ENCODE assay signal across 8 cellular contexts in the genomic region with DNA sequence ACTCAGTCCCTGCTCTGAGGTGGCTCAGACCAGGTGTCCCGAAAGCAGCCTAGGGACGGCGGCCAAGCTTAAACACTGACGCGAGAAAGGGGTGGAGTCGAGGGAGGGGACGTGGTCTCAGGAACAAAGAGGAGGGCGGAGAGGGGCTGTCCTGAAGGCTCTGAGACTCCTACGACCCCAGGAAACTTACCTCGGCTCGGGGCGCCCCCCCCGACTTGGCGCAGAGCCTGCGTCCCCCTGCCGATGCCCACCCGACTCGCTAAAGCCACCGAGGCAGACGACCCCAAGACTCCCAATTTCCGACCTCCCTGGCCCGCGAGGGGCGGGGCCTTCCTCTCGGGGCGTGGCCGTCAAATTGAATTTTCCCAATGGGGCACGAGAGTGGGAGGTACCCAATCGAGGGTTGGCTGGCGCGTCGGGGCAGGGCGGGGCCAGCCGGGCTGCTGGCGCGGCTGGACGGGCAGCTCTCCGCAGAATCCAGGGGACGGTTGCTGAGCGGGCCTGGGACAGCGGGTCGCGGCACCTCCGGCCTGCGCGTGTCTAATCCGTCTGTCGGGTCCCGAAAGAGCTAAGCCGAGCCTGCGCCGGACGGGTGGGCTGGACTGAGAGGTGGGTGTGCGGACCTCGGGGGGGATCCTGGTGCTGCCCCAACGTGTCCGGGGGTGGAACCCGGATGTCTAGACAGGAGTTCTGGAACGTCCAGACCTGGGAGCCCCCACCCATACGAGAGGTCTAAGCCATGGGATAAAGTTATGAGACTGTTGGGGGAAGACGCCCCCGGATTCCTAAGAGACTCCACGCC. TPM values are rescaled to one million over a fixed set of nuclear protein-coding genes. Genes with fewer than 3 reads are reported as not detected.
DNase-seq lines count a peak whose midpoint lies in the region; ATAC-seq and TF ChIP-seq lines count a peak whose summit lies in the region.

A gene (plus strand): TSS at position 471 of the 802 bp plus-strand sequence. CDS start 1,941 bp downstream, outside the sequence.

- peaks cover 43% of the 10 kb centered on the region for H3K36me3 Mint-ChIP-seq in Calu3 (ENCODE audit: insufficient read depth, unreplicated experiment)
- peaks cover 9% of the 10 kb centered on the region for H3K36me3 Mint-ChIP-seq in activated T-cell treated with anti-CD3 and anti-CD28 coated beads, Interleukin-2, amount 50 U/mL, for 24 hours (ENCODE audit: low read depth)

- no peaks in the 10 kb centered on the region for H3K9me2 ChIP-seq in PC-3 (replicated peaks; ENCODE audit: low read length)

- ATAC-seq in GM21423 (IDR thresholded peaks at IDR 0.05; ENCODE audit: unreplicated experiment) (peak; percentile 54), PC-3 (peak; percentile 77)

- no peaks in the 10 kb centered on the region for H3K27me3 ChIP-seq in HUES64 (ENCODE audit: insufficient read depth, low read length)
- H3K27me3 ChIP-seq in PC-3 (ENCODE audit: low read length), result no peaks in the 10 kb centered on the region
- no peaks in the 10 kb centered on the region for H3K27me3 ChIP-seq in muscle layer of colon (ENCODE audit: control insufficient read depth in 1 of 2, insufficient read depth in 2 of 2, low read length in 2 of 2)

- H3K9me3 ChIP-seq in HUES64 (ENCODE audit: insufficient read depth, low read depth, low read length), result no peaks in the 10 kb centered on the region
- H3K9me3 ChIP-seq in PC-3 (ENCODE audit: low read length), result no peaks in the 10 kb centered on the region
- H3K9me3 ChIP-seq in muscle layer of colon (ENCODE audit: low read length), result no peaks in the 10 kb centered on the region

- H3K79me2 ChIP-seq in PC-3 (ENCODE audit: low read length), result peaks cover 49% of the 10 kb centered on the region

- POLR2A ChIA-PET in PC-3 (lab: Charles Lee; ENCODE audit: unreplicated experiment), result interaction anchor here (0.6 to 1.0 kb wide), 4 partner anchors 19 to 380 kb away, joined by 6 to 8 read pairs (median 7); a partner anchor contains a TSS

- H4K20me1 ChIP-seq in PC-3 (ENCODE audit: low read length), result peaks cover 12% of the 10 kb centered on the region; the same call in 1 of the 2 replicates

- no peak for TF ChIP-seq CTCF in Calu3 (IDR thresholded peaks at IDR 0.05; ENCODE audit: unreplicated experiment)
- no peak for TF ChIP-seq CTCF in PC-3 (conservative IDR thresholded peaks at IDR 0.05; ENCODE audit: low read depth, low read length)

- peak within 1 kb of the TSS; percentile 95 for H3K4me2 ChIP-seq in PC-3 (ENCODE audit: low read length)

- peaks cover 28% of the 10 kb centered on the region for H3K4me1 Mint-ChIP-seq in Calu3 (ENCODE audit: low read depth, unreplicated experiment)
- peaks cover 41% of the 10 kb centered on the region for H3K4me1 Mint-ChIP-seq in activated T-cell treated with anti-CD3 and anti-CD28 coated beads, Interleukin-2, amount 50 U/mL, for 24 hours (ENCODE audit: low read depth)

- H2AFZ ChIP-seq in PC-3 (ENCODE audit: low read length), result peak within 1 kb of the TSS; percentile 69

- intact Hi-C loops in Calu3 (cut with micrococcal nuclease; ENCODE audit: unreplicated experiment) (loop anchor here (1.0 to 5.0 kb wide), 2 partner anchors 114 to 133 kb away; a partner anchor contains a TSS), PC-3 (cut with micrococcal nuclease) (no loop called here)

- peaks cover 30% of the 10 kb centered on the region for H3K4me1 ChIP-seq in HUES64 (ENCODE audit: insufficient read depth, low read length)
- peaks cover 28% of the 10 kb centered on the region for H3K4me1 ChIP-seq in PC-3 (ENCODE audit: insufficient read depth, low read length)
- peaks cover 40% of the 10 kb centered on the region for H3K4me1 ChIP-seq in muscle layer of colon (ENCODE audit: insufficient read depth, low read length)

- H3F3A ChIP-seq in PC-3 (ENCODE audit: low read length, unreplicated experiment), result no peaks in the 10 kb centered on the region

- no peaks in the 10 kb centered on the region for H3K9me3 Mint-ChIP-seq in Calu3 (ENCODE audit: low read depth, unreplicated experiment)
- H3K9me3 Mint-ChIP-seq in activated T-cell treated with anti-CD3 and anti-CD28 coated beads, Interleukin-2, amount 50 U/mL, for 24 hours, result no peaks in the 10 kb centered on the region

- H3K27ac ChIP-seq in HUES64 (ENCODE audit: low read depth, low read length), result peak within 1 kb of the TSS; percentile 78
- peak within 1 kb of the TSS; percentile 91 for H3K27ac ChIP-seq in PC-3 (ENCODE audit: low read length)
- H3K27ac ChIP-seq in muscle layer of colon (ENCODE audit: low read depth, low read length), result peak within 1 kb of the TSS; percentile 97

- no peaks in the 10 kb centered on the region for H3K27me3 Mint-ChIP-seq in Calu3 (ENCODE audit: unreplicated experiment)
- H3K27me3 Mint-ChIP-seq in activated T-cell treated with anti-CD3 and anti-CD28 coated beads, Interleukin-2, amount 50 U/mL, for 24 hours, result no peaks in the 10 kb centered on the region

- no TSS peak for BruUV-seq in Calu3 (replicated peaks; lab: Mats Ljungman, UMichigan)
- BruUV-seq in PC-3 (replicated peaks; lab: Mats Ljungman, UMichigan), result no TSS peak

- H3K36me3 ChIP-seq in HUES64 (ENCODE audit: insufficient read depth, low read length) (no peaks in the 10 kb centered on the region), PC-3 (ENCODE audit: low read depth, low read length) (peaks cover 22% of the 10 kb centered on the region), muscle layer of colon (ENCODE audit: insufficient read depth, low read length) (peaks cover 8% of the 10 kb centered on the region)

- under 1% methylated on average over 63 of the region's 63 CpGs for whole genome bisulfite sequencing in HUES64

- peak within 1 kb of the TSS; percentile 82 for H3K27ac Mint-ChIP-seq in Calu3 (ENCODE audit: unreplicated experiment)
- peak within 1 kb of the TSS; percentile 83 for H3K27ac Mint-ChIP-seq in activated T-cell treated with anti-CD3 and anti-CD28 coated beads, Interleukin-2, amount 50 U/mL, for 24 hours

- CTCF ChIA-PET in Calu3 (lab: Charles Lee), result interaction anchor here (0.6 to 1.4 kb wide), 6 partner anchors 15 to 1425 kb away, joined by 3 to 6 read pairs (median 4); a partner anchor contains a TSS
- CTCF ChIA-PET in PC-3 (lab: Charles Lee), result interaction anchor here (1.0 to 1.4 kb wide), 2 partner anchors 26 to 112 kb away, joined by 4 to 9 read pairs; a partner anchor contains a TSS

- DNase-seq in Calu3 (peak; percentile 96), PC-3 (peak; percentile 90), erythroblast (lab: John Stamatoyannopoulos, UW) (peak; percentile 91 to 94)
- DNase-seq in activated T-cell treated with anti-CD3 and anti-CD28 coated beads, Interleukin-2, amount 50 U/mL, for 24 hours, result peak; percentile 93
- DNase-seq in stimulated activated CD8-positive, alpha-beta memory T cell treated with anti-CD3 and anti-CD28 coated beads, Interleukin-7, amount 100 ng/mL, for 1 hour (ENCODE audit: low read depth in 2 of 2), result peak; percentile 73 to 80

- peak; percentile 82 for TF ChIP-seq POLR2A in erythroblast (IDR thresholded peaks at IDR 0.05; ENCODE audit: low read length)

- peak within 1 kb of the TSS; percentile 91 for H3K4me3 Mint-ChIP-seq in Calu3 (ENCODE audit: low read depth, unreplicated experiment)
- H3K4me3 Mint-ChIP-seq in activated T-cell treated with anti-CD3 and anti-CD28 coated beads, Interleukin-2, amount 50 U/mL, for 24 hours, result peak within 1 kb of the TSS; percentile 91

- H3K4me3 ChIP-seq in HUES64 (ENCODE audit: low read length), result peak within 1 kb of the TSS; percentile 72
- peak within 1 kb of the TSS; percentile 73 for H3K4me3 ChIP-seq in PC-3 (ENCODE audit: low read length)
- H3K4me3 ChIP-seq in muscle layer of colon (ENCODE audit: low read depth in 1 of 2, low read length in 2 of 2), result peak within 1 kb of the TSS; percentile 80 to 92

- H3K9ac ChIP-seq in HUES64 (ENCODE audit: low read depth, low read length) (peak within 1 kb of the TSS; percentile 88), PC-3 (ENCODE audit: low read length) (peak within 1 kb of the TSS; percentile 89), muscle layer of colon (ENCODE audit: low read length) (peak within 1 kb of the TSS; percentile 98)

RNA-seq across cellular contexts. Expression of the gene that starts here (rescaled TPM):
- total RNA-seq in Calu3 (2022), result 59.7 and 61.0 TPM in 2 replicates
- polyA plus RNA-seq in HUES64 (2013, experiment 1 of 2), result 9.7 TPM
- polyA plus RNA-seq in HUES64 (2013, experiment 2 of 2), result 13.7 TPM
- total RNA-seq in PC-3 (2014; rRNA removed), result 145 and 167 TPM in 2 replicates

Comparison
In these comparisons a context has a peak if more than half of its experiments do, and no peak if none do; other contexts are left out.
1. Peak in every context shown above with its lines: DNase-seq, ATAC-seq, H3K4me3 ChIP-seq and H3K27ac ChIP-seq.